8 cellular contexts compared by ENCODE assay signal in the genomic region with DNA sequence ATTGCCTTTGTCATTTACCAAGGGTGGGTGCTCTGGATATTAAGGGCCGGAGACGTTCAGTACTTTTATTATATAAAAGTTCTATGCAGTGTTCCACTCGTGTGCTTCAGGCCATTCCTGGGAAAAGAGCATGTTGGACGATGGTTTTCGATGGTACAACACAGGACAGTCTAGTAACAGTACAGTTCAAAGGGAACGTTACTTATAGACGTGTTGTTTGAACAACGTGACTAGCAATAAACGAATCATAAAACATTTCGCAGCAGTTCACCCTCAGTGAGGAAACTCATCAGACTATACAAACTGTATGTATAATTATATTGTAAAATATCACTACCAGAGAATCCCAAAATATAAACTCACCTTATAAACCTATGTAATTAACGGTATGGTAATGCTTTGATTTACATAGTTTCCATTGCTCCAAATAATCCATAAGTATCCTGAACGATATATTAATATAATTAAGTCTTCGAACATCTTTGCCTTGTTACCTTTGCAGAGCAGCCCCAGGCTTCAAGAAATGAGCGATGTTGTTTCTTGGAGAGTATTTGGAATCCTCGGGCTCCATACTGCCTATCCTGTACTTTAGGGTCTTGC. TPM values are rescaled to one million over a fixed set of nuclear protein-coding genes. Genes with fewer than 3 reads are reported as not detected.
DNase-seq lines count a peak whose midpoint lies in the region; ATAC-seq lines count a peak whose summit lies in the region.

No MANE protein-coding gene starts in this region.

- H3K27ac Mint-ChIP-seq in activated naive CD4-positive, alpha-beta T cell treated with anti-CD3 and anti-CD28 coated beads, Interleukin-2, amount 50 U/mL, for 72 hours = peak overlapping the region; percentile 87 to 100
- H3K27ac Mint-ChIP-seq in immature natural killer cell = peak overlapping the region; percentile 94 to 100 (median 98)

- H3K27me3 ChIP-seq in subcutaneous abdominal adipose tissue (ENCODE audit: control insufficient read depth in 5 of 5, insufficient read depth in 4 of 5, low read length in 5 of 5) = no peaks in the 10 kb centered on the region

- DNase-seq in NCI-H2107 (lab: John Stamatoyannopoulos, UW) (peak; percentile 67), NCI-H2107 treated with DMSO at 0.1 percent for 48 hours (lab: John Stamatoyannopoulos, UW; ENCODE audit: unreplicated experiment) (no peak), immature natural killer cell (no peak), NCI-H510A (lab: John Stamatoyannopoulos, UW) (no peak), amniotic stem cell (lab: John Stamatoyannopoulos, UW) (no peak), DMS153 treated with DMSO at 0.1 percent for 48 hours (lab: John Stamatoyannopoulos, UW; ENCODE audit: unreplicated experiment) (no peak)
- DNase-seq in activated naive CD4-positive, alpha-beta T cell treated with anti-CD3 and anti-CD28 coated beads, Interleukin-2, amount 50 U/mL, for 72 hours (ENCODE audit: low spot score in 2 of 2) = no peak

- H3K9ac ChIP-seq in subcutaneous abdominal adipose tissue (ENCODE audit: low read length in 5 of 5) = peak overlapping the region; percentile 78 to 97 (median 91)

- peaks cover 4 to 9% (median 8%) of the 10 kb centered on the region in 3 donors for H3K27me3 Mint-ChIP-seq in immature natural killer cell (ENCODE audit: low read depth in 3 of 3)

- H3K9me3 Mint-ChIP-seq in activated naive CD4-positive, alpha-beta T cell treated with anti-CD3 and anti-CD28 coated beads, Interleukin-2, amount 50 U/mL, for 72 hours = no peaks in the 10 kb centered on the region
- no peaks in the 10 kb centered on the region for H3K9me3 Mint-ChIP-seq in immature natural killer cell

- peak overlapping the region; percentile 96 for H3K27ac ChIP-seq in subcutaneous abdominal adipose tissue (ENCODE audit: low read depth, low read length)

- H3K36me3 Mint-ChIP-seq in activated naive CD4-positive, alpha-beta T cell treated with anti-CD3 and anti-CD28 coated beads, Interleukin-2, amount 50 U/mL, for 72 hours = peaks cover 21% of the 10 kb centered on the region in 2 donors
- H3K36me3 Mint-ChIP-seq in immature natural killer cell = no peaks in the 10 kb centered on the region

- H3K4me1 ChIP-seq in subcutaneous abdominal adipose tissue (ENCODE audit: control insufficient read depth in 5 of 5, insufficient read depth in 5 of 5, low read length in 5 of 5) = peaks cover 10 to 55% (median 41%) of the 10 kb centered on the region in 5 donors

- peak overlapping the region; percentile 92 to 100 (median 99) for H3K4me3 ChIP-seq in subcutaneous abdominal adipose tissue (ENCODE audit: low read depth in 1 of 5, low read length in 5 of 5)

- peaks cover 0 to 5% (median 0%) of the 10 kb centered on the region in 5 donors for H3K36me3 ChIP-seq in subcutaneous abdominal adipose tissue (ENCODE audit: control insufficient read depth in 5 of 5, insufficient read depth in 5 of 5, low read length in 5 of 5)

- peak overlapping the region; percentile 93 to 100 (median 97) for H3K4me3 Mint-ChIP-seq in immature natural killer cell

- no peaks in the 10 kb centered on the region for H3K9me3 ChIP-seq in subcutaneous abdominal adipose tissue (ENCODE audit: control insufficient read depth in 5 of 5, low read length in 5 of 5)

- peaks cover 50 to 67% of the 10 kb centered on the region in 2 donors for H3K4me1 Mint-ChIP-seq in immature natural killer cell

- ATAC-seq in activated naive CD4-positive, alpha-beta T cell treated with anti-CD3 and anti-CD28 coated beads, Interleukin-2, amount 50 U/mL, for 72 hours = peak in 1 of 2 donors; percentile 0

RNA-seq across cellular contexts. Expression of a gene that starts 0.6 kb away (rescaled TPM):
- 100 to 1,000 TPM; 130 to 270 TPM for total RNA-seq in activated naive CD4-positive, alpha-beta T cell treated with anti-CD3 and anti-CD28 coated beads, Interleukin-2, amount 50 U/mL, for 72 hours
- 10 to 100 TPM; 53.8 to 74.1 (median 69.9) TPM for polyA plus RNA-seq in immature natural killer cell

RNA-seq across cellular contexts. Expression of a gene that starts 10.3 kb away (rescaled TPM):
- total RNA-seq in activated naive CD4-positive, alpha-beta T cell treated with anti-CD3 and anti-CD28 coated beads, Interleukin-2, amount 50 U/mL, for 72 hours = 10 to 100 TPM; 38.9 to 93.4 TPM
- polyA plus RNA-seq in immature natural killer cell = 10 to 100 TPM in 1 of 3 donors, 1 to 10 TPM in 2; 8.3 to 22.9 (median 9.3) TPM
